11 cellular contexts compared by ENCODE assay signal in the genomic region with DNA sequence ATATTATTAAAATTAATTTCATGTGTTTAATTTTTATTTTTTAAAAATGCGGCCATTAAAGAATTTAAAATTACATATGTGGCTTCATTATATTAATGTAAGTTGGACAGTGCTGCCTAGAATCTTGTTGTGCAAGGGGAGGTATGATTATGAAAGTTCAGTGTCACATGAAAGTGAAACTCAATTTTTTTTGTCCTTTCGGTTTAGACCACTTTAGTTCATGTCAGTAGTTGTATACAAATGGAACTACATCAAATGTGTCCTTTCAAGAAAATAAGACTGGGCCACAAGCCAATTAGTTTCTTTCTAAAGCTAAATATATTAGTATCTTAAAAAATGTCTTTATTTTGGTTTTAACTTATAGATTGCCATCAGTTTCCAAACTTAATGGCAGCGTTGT. TPM values are rescaled to one million over a fixed set of nuclear protein-coding genes. Genes with fewer than 3 reads are reported as not detected.
DNase-seq lines count a peak whose midpoint lies in the region; ATAC-seq and TF ChIP-seq lines count a peak whose summit lies in the region.
"Had no signal": no experiment of that assay in that cellular context is flagged by ENCODE, and none has a peak within 500 bp of the region (broad histone marks: within the 10 kb centered on the region; RNA-seq: fewer than 3 reads in every experiment).

No MANE protein-coding gene starts in this region.

- H3K27me3 Mint-ChIP-seq in activated T-helper 17 cell treated with anti-CD3 and anti-CD28 coated beads, Interleukin-2, amount 50 U/mL, for 72 hours, result no peaks in the 10 kb centered on the region

- no peak for DNase-seq in stimulated activated CD4-positive, alpha-beta T cell treated with anti-CD3 and anti-CD28 coated beads, Interleukin-4, amount 100 ng/mL, for 24 hours
- no peak for DNase-seq in posterior vena cava (ENCODE audit: low spot score)
- no peak for DNase-seq in PC-3
- DNase-seq in foreskin melanocyte, result no peak
- DNase-seq: heart right ventricle, NCI-H1930, tibial artery had no signal

- no peaks in the 10 kb centered on the region for H3K9me2 ChIP-seq in PC-3 (replicated peaks; ENCODE audit: low read length)

- no peak overlapping the region for H3K27ac ChIP-seq in PC-3 (ENCODE audit: low read length)
- H3K27ac ChIP-seq: heart right ventricle, tibial artery had no signal

- H3K4me2 ChIP-seq in PC-3 (ENCODE audit: low read length), result no peak overlapping the region

- ATAC-seq in GM18520 (IDR thresholded peaks at IDR 0.05; ENCODE audit: unreplicated experiment) (peak; percentile 91), GM21515 (IDR thresholded peaks at IDR 0.05; ENCODE audit: unreplicated experiment) (peak; percentile 97), HG03135 (IDR thresholded peaks at IDR 0.05; ENCODE audit: unreplicated experiment) (peak; percentile 99), PC-3 (no peak)
- peak; percentile 67 for ATAC-seq in activated T-helper 17 cell treated with anti-CD3 and anti-CD28 coated beads, Interleukin-2, amount 50 U/mL, for 72 hours (replicated peaks)
- ATAC-seq: heart right ventricle had no signal

- H3F3A ChIP-seq in PC-3 (ENCODE audit: low read length, unreplicated experiment), result no peaks in the 10 kb centered on the region

- no peaks in the 10 kb centered on the region for H4K20me1 ChIP-seq in PC-3 (ENCODE audit: low read length)

- CTCF ChIA-PET in PC-3 (lab: Charles Lee), result no interaction called here

- POLR2A ChIA-PET in PC-3 (lab: Charles Lee; ENCODE audit: unreplicated experiment), result no interaction called here

- H3K9me3 ChIP-seq in PC-3 (ENCODE audit: low read length), result no peaks in the 10 kb centered on the region
- H3K9me3 ChIP-seq: heart right ventricle, tibial artery had no signal

- H3K79me2 ChIP-seq in PC-3 (ENCODE audit: low read length), result no peaks in the 10 kb centered on the region

- BruUV-seq in PC-3 (replicated peaks; lab: Mats Ljungman, UMichigan), result no TSS peak

- H3K27ac Mint-ChIP-seq in activated T-helper 17 cell treated with anti-CD3 and anti-CD28 coated beads, Interleukin-2, amount 50 U/mL, for 72 hours, result no peak overlapping the region

- no peak overlapping the region for H3K4me3 Mint-ChIP-seq in activated T-helper 17 cell treated with anti-CD3 and anti-CD28 coated beads, Interleukin-2, amount 50 U/mL, for 72 hours

- TF ChIP-seq CTCF in PC-3 (conservative IDR thresholded peaks at IDR 0.05; ENCODE audit: low read depth, low read length), result no peak

- no peaks in the 10 kb centered on the region for H3K4me1 ChIP-seq in PC-3 (ENCODE audit: insufficient read depth, low read length)
- H3K4me1 ChIP-seq: tibial artery had no signal

- peaks cover 66% of the 10 kb centered on the region for H3K36me3 Mint-ChIP-seq in activated T-helper 17 cell treated with anti-CD3 and anti-CD28 coated beads, Interleukin-2, amount 50 U/mL, for 72 hours (ENCODE audit: low read depth)

- no peaks in the 10 kb centered on the region for H3K27me3 ChIP-seq in PC-3 (ENCODE audit: low read length)
- H3K27me3 ChIP-seq: heart right ventricle, tibial artery had no signal

- H3K4me3 ChIP-seq in PC-3 (ENCODE audit: low read length), result no peak overlapping the region
- H3K4me3 ChIP-seq: heart right ventricle, tibial artery had no signal

- no peak overlapping the region for H3K9ac ChIP-seq in PC-3 (ENCODE audit: low read length)

- intact Hi-C loops in posterior vena cava (cut with DNase I) (no loop called here), PC-3 (cut with micrococcal nuclease) (no loop called here)

- no peaks in the 10 kb centered on the region for H3K4me1 Mint-ChIP-seq in activated T-helper 17 cell treated with anti-CD3 and anti-CD28 coated beads, Interleukin-2, amount 50 U/mL, for 72 hours

- H3K9me3 Mint-ChIP-seq in activated T-helper 17 cell treated with anti-CD3 and anti-CD28 coated beads, Interleukin-2, amount 50 U/mL, for 72 hours, result no peaks in the 10 kb centered on the region

- H3K36me3 ChIP-seq in PC-3 (ENCODE audit: low read depth, low read length), result peaks cover 11% of the 10 kb centered on the region

- H2AFZ ChIP-seq in PC-3 (ENCODE audit: low read length), result no peak overlapping the region

RNA-seq across cellular contexts. Expression of a gene that starts 35.7 kb away (rescaled TPM):
- 1 to 10 TPM; 6.2 to 7.8 TPM for total RNA-seq in activated T-helper 17 cell treated with anti-CD3 and anti-CD28 coated beads, Interleukin-2, amount 50 U/mL, for 72 hours
- 10 to 100 TPM; 30.8 to 32.7 TPM for total RNA-seq in posterior vena cava
- 6.6 and 7.8 TPM in 2 replicates for total RNA-seq in PC-3 (2014; rRNA removed)

RNA-seq across cellular contexts. Expression of a gene that starts 41.4 kb away (rescaled TPM):
- under 1 TPM; 0.24 to 0.32 TPM for total RNA-seq in activated T-helper 17 cell treated with anti-CD3 and anti-CD28 coated beads, Interleukin-2, amount 50 U/mL, for 72 hours
- total RNA-seq in posterior vena cava (under 1 TPM; 0.62 to 0.83 TPM), PC-3 (2014; rRNA removed) (0.11 and 0.46 TPM in 2 replicates)
